19 cellular contexts compared by ENCODE assay signal in the genomic region with DNA sequence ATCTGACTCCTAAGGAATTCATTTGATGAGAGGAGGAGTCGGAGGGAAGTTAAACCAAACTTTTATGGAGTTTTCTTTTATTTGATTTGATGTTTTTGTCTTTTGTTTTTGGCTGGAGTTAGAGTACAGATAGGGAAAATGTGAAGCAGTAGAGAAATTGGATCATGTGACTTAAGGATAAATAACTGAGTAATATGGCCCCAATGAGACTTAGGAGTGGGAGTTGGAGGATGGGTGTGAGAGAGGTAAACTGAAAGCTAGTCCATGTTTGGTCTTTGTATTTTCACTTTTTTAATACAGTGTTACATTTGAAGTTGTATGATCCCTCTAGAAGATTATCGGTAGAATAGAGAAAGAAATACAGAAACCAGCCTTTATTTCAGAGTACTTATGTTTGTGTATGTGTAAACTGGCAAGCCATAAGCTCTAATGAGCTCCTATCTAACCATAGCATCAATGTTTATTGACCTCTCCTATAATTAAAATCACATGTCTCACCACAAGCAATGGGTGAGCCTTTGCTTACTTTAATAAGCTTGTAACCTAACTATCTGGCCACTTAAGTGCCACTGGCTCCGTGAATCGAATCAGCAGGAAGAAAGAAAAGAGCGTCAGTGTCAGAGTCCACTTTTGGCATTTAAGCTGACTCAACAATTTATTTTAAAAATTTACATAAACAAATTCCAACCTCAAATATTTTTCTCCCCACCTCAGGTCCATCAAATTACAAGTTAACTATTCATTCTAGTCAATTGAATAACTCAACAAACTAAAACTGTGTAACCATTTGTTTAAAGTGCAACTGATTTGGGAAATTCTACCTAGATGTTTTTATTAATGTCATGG.
"Had no signal": no experiment of that assay in that cellular context is flagged by ENCODE, and none has a peak within 500 bp of the region (broad histone marks: within the 10 kb centered on the region; RNA-seq: fewer than 3 reads in every experiment).

No MANE protein-coding gene starts in this region.

- ATAC-seq: activated CD8-positive, alpha-beta memory T cell treated with anti-CD3 and anti-CD28 coated beads, Interleukin-2, amount 10 ng/mL, durations not matched to agents 7 days and 5 days; left cardiac atrium; natural killer cell; sciatic nerve had no signal

- H3K27ac Mint-ChIP-seq: activated CD8-positive, alpha-beta memory T cell treated with anti-CD3 and anti-CD28 coated beads, Interleukin-2, amount 10 ng/mL, durations not matched to agents 7 days and 5 days; activated naive CD8-positive, alpha-beta T cell; activated T-cell treated with anti-CD3 and anti-CD28 coated beads, Interleukin-2, amount 50 U/mL, for 24 hours; natural killer cell; stimulated activated naive CD8-positive, alpha-beta T cell treated with anti-CD3 and anti-CD28 coated beads, Interleukin-15, Interleukin-2, amounts not matched to agents 100 ng/mL and 50 ng/mL, for 24 hours had no signal

- DNase-seq: activated CD4-positive, alpha-beta T cell treated with anti-CD3 and anti-CD28 coated beads for 1 hour; activated CD4-positive, alpha-beta T cell treated with anti-CD3 and anti-CD28 coated beads, Interleukin-2, amount 50 U/mL, for 48 hours; activated CD8-positive, alpha-beta memory T cell treated with anti-CD3 and anti-CD28 coated beads, Interleukin-2, amount 10 ng/mL, durations not matched to agents 7 days and 5 days; activated gamma-delta T cell; activated T-cell treated with anti-CD3 and anti-CD28 coated beads, Interleukin-2, amount 50 U/mL, for 24 hours; amygdala; foreskin melanocyte; head of caudate nucleus; left cardiac atrium; natural killer cell; nucleus accumbens; stimulated activated CD4-positive, alpha-beta T cell treated with anti-CD3 and anti-CD28 coated beads, Interleukin-12 subunit alpha, Interleukin-12 subunit beta, amount 100 ng/mL, for 4 hours; stimulated activated CD4-positive, alpha-beta T cell treated with anti-CD3 and anti-CD28 coated beads, Interleukin-2, amount 100 ng/mL, for 48 hours; T-helper 9 cell had no signal

- H3K36me3 Mint-ChIP-seq: activated CD8-positive, alpha-beta memory T cell treated with anti-CD3 and anti-CD28 coated beads, Interleukin-2, amount 10 ng/mL, durations not matched to agents 7 days and 5 days; activated naive CD8-positive, alpha-beta T cell; natural killer cell had no signal

- H3K4me3 Mint-ChIP-seq: activated CD8-positive, alpha-beta memory T cell treated with anti-CD3 and anti-CD28 coated beads, Interleukin-2, amount 10 ng/mL, durations not matched to agents 7 days and 5 days; activated naive CD8-positive, alpha-beta T cell; activated T-cell treated with anti-CD3 and anti-CD28 coated beads, Interleukin-2, amount 50 U/mL, for 24 hours; natural killer cell; stimulated activated naive CD8-positive, alpha-beta T cell treated with anti-CD3 and anti-CD28 coated beads, Interleukin-15, Interleukin-2, amounts not matched to agents 100 ng/mL and 50 ng/mL, for 24 hours had no signal

- H3K9me3 Mint-ChIP-seq: activated T-cell treated with anti-CD3 and anti-CD28 coated beads, Interleukin-2, amount 50 U/mL, for 24 hours; natural killer cell; stimulated activated naive CD8-positive, alpha-beta T cell treated with anti-CD3 and anti-CD28 coated beads, Interleukin-15, Interleukin-2, amounts not matched to agents 100 ng/mL and 50 ng/mL, for 24 hours had no signal

- H3K4me1 Mint-ChIP-seq: activated CD8-positive, alpha-beta memory T cell treated with anti-CD3 and anti-CD28 coated beads, Interleukin-2, amount 10 ng/mL, durations not matched to agents 7 days and 5 days; natural killer cell had no signal

- FAIRE-seq: colon, endothelial cell of umbilical vein had no signal
